In the genomic region with DNA sequence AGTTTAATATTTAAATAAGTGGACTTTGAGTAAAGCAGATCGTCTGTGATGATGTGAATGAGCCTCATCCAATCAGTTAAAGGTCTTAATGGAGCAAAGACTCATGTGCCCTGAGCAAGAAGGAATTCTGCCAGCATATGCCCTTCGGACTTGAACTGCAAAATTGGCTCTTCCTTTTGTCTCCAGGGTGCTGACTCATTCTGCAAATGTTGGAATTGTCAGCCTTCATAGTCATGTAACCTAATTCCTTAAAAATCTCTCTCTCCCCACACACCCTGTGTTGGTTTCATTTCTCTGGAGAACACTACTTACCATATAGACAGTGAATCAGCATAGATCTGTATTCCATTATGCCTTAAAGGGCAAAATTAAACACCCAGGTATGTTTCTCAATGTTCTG, we compare ENCODE assay signal across 1 cellular context.
TF ChIP-seq lines count a peak whose summit lies in the region.

No MANE protein-coding gene starts in this region.

TF ChIP-seq in GM12878, 131 proteins besides CTCF, POLR2A, EP300 and RAD21:
- TF ChIP-seq IRF4 (IDR thresholded peaks at IDR 0.05; ENCODE audit: low read depth, low read length) (no peak), MEF2A (IDR thresholded peaks at IDR 0.05; ENCODE audit: insufficient read depth, low read depth, low read length) (no peak), PAX8 (IDR thresholded peaks at IDR 0.05) (no peak), PRDM15 (CRISPR knock-in tag; IDR thresholded peaks at IDR 0.05) (no peak), ZSCAN29 (IDR thresholded peaks at IDR 0.05) (no peak), CEBPZ (IDR thresholded peaks at IDR 0.05; ENCODE audit: low read depth, low read length) (no peak), HDAC2 (IDR thresholded peaks at IDR 0.05) (no peak), MYB (IDR thresholded peaks at IDR 0.05; ENCODE audit: borderline replicate concordance, low read depth, low read length) (no peak), WRNIP1 (IDR thresholded peaks at IDR 0.05; ENCODE audit: borderline replicate concordance, low read depth, low read length) (no peak), SRF (IDR thresholded peaks at IDR 0.05; ENCODE audit: low read depth in 2 of 2, low read length in 2 of 2) (no peak), SUPT20H (IDR thresholded peaks at IDR 0.05; ENCODE audit: borderline replicate concordance, control insufficient read depth, low read depth, low read length) (no peak), TBL1XR1 (IDR thresholded peaks at IDR 0.05; ENCODE audit: low read depth, low read length) (no peak), CHD2 (IDR thresholded peaks at IDR 0.05; ENCODE audit: borderline replicate concordance, low read depth, low read length) (no peak)
- TF ChIP-seq, protein P1, sequence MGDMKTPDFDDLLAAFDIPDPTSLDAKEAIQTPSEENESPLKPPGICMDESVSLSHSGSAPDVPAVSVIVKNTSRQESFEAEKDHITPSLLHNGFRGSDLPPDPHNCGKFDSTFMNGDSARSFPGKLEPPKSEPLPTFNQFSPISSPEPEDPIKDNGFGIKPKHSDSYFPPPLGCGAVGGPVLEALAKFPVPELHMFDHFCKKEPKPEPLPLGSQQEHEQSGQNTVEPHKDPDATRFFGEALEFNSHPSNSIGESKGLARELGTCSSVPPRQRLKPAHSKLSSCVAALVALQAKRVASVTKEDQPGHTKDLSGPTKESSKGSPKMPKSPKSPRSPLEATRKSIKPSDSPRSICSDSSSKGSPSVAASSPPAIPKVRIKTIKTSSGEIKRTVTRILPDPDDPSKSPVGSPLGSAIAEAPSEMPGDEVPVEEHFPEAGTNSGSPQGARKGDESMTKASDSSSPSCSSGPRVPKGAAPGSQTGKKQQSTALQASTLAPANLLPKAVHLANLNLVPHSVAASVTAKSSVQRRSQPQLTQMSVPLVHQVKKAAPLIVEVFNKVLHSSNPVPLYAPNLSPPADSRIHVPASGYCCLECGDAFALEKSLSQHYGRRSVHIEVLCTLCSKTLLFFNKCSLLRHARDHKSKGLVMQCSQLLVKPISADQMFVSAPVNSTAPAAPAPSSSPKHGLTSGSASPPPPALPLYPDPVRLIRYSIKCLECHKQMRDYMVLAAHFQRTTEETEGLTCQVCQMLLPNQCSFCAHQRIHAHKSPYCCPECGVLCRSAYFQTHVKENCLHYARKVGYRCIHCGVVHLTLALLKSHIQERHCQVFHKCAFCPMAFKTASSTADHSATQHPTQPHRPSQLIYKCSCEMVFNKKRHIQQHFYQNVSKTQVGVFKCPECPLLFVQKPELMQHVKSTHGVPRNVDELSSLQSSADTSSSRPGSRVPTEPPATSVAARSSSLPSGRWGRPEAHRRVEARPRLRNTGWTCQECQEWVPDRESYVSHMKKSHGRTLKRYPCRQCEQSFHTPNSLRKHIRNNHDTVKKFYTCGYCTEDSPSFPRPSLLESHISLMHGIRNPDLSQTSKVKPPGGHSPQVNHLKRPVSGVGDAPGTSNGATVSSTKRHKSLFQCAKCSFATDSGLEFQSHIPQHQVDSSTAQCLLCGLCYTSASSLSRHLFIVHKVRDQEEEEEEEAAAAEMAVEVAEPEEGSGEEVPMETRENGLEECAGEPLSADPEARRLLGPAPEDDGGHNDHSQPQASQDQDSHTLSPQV (IDR thresholded peaks at IDR 0.05): no peak
- TF ChIP-seq, protein P2, sequence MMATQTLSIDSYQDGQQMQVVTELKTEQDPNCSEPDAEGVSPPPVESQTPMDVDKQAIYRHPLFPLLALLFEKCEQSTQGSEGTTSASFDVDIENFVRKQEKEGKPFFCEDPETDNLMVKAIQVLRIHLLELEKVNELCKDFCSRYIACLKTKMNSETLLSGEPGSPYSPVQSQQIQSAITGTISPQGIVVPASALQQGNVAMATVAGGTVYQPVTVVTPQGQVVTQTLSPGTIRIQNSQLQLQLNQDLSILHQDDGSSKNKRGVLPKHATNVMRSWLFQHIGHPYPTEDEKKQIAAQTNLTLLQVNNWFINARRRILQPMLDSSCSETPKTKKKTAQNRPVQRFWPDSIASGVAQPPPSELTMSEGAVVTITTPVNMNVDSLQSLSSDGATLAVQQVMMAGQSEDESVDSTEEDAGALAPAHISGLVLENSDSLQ (IDR thresholded peaks at IDR 0.05): no peak
- TF ChIP-seq, protein P3, sequence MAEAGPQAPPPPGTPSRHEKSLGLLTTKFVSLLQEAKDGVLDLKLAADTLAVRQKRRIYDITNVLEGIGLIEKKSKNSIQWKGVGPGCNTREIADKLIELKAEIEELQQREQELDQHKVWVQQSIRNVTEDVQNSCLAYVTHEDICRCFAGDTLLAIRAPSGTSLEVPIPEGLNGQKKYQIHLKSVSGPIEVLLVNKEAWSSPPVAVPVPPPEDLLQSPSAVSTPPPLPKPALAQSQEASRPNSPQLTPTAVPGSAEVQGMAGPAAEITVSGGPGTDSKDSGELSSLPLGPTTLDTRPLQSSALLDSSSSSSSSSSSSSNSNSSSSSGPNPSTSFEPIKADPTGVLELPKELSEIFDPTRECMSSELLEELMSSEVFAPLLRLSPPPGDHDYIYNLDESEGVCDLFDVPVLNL (IDR thresholded peaks at IDR 0.05; ENCODE audit: low read depth, low read length): no peak
